Comparison of ENCODE assay signal across 17 cellular contexts in genomic region chr16:10767127-10767526, GRCh38. TPM values are rescaled to one million over a fixed set of nuclear protein-coding genes. Genes with fewer than 3 reads are reported as not detected.
"Had no signal": no experiment of that assay in that cellular context is flagged by ENCODE, and none has a peak within 500 bp of the region (broad histone marks: within the 10 kb centered on the region; RNA-seq: fewer than 3 reads in every experiment).

No MANE protein-coding gene starts in this region.

- H3K9me3 Mint-ChIP-seq: naive B cell had no signal

- ATAC-seq: left colon, left ventricle myocardium superior had no signal

- H3K27ac ChIP-seq: esophagus squamous epithelium, ovary, right atrium auricular region, sigmoid colon, skin epidermis had no signal

- H3K4me3 ChIP-seq: esophagus squamous epithelium, lung, ovary, right atrium auricular region, sigmoid colon, skin epidermis had no signal

- DNase-seq: cortex of kidney; esophagus squamous epithelium; foreskin fibroblast; left colon; left ventricle myocardium superior; mesendoderm; naive B cell; ovary; sigmoid colon; stimulated activated CD4-positive, alpha-beta T cell treated with anti-CD3 and anti-CD28 coated beads, Interleukin-2, amount 100 ng/mL, for 24 hours; stimulated activated CD4-positive, alpha-beta T cell treated with anti-CD3 and anti-CD28 coated beads, Interleukin-4, amount 100 ng/mL, for 4 hours; stimulated activated naive CD4-positive, alpha-beta T cell treated with Interleukin-2 at 50 U/mL for 16 hours; trophoblast cell had no signal

- H3K36me3 ChIP-seq: ovary had no signal

- H3K9me3 ChIP-seq: esophagus squamous epithelium, ovary, right atrium auricular region, sigmoid colon had no signal

- H3K27me3 Mint-ChIP-seq: naive B cell had no signal

- H3K4me1 ChIP-seq: sigmoid colon had no signal

- H3K27me3 ChIP-seq: esophagus squamous epithelium, ovary, right atrium auricular region, sigmoid colon had no signal

RNA-seq across cellular contexts. Expression of gene TVP23A, which starts 51.5 kb away (rescaled TPM):
- total RNA-seq: epithelial cell of proximal tubule had no signal
